ENCODE assay signal across 8 cellular contexts in the genomic region with DNA sequence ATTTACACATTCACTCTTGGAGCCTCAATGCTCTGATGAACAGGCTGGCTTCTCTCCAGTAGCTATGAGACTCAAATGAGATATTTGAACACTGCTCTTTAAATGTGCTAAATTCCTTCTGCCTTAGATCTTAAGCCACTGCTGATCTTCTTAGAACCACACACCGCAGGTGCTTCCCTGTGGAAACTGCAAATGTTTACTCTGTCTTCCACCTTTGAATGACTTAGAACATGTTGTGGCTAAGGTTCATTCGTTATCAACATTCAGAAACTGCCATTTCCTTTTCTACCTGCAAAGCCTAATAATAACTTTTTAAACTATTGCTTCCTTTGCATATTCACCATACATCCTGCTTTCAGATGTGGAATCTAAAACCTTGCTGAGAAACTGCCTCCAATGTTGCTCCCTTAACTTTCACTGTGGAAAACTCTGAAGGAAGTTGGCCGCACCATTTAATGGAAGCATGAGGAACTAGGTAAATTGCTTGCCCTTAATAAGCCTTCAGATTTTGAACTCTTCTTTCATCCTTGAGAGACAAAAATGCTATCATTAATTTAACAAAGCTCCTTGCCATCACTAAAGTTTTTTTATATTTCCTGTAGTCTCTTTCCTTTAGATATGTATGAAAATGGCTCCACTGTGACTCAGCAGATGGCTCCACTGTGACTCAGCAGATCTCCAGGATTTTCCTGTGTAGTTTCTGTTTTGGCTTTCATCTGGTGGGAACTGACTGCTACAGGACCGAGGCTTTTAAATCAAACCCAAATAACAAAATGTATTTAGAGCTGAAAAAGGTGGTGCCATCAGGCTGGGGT.
DNase-seq lines count a peak whose midpoint lies in the region; ATAC-seq and TF ChIP-seq lines count a peak whose summit lies in the region.

No MANE protein-coding gene starts in this region.

- H3K9me3 ChIP-seq in adipocyte (ENCODE audit: control insufficient read depth, low read length) = no peaks in the 10 kb centered on the region
- H3K9me3 ChIP-seq in colonic mucosa = no peaks in the 10 kb centered on the region
- H3K9me3 ChIP-seq in prostate gland = no peaks in the 10 kb centered on the region
- peaks cover 0 to 16% (median 0%) of the 10 kb centered on the region in 11 donors for H3K9me3 ChIP-seq in heart right ventricle

- DNase-seq in EH (ENCODE audit: low read depth) (peak; percentile 96), LHCN-M2 (ENCODE audit: low read depth) (peak; percentile 92), adipocyte (ENCODE audit: low read depth) (peak; percentile 66), mesendoderm (peak; percentile 68), colonic mucosa (no peak), prostate gland (ENCODE audit: low spot score) (no peak), heart right ventricle (no peak), NCI-H2227 treated with DMSO at 0.1 percent for 48 hours (lab: John Stamatoyannopoulos, UW) (no peak)

- H2BK15ac ChIP-seq in mesendoderm (replicated peaks; ENCODE audit: low read depth) = no peak overlapping the region

- H3K4me1 ChIP-seq in adipocyte (ENCODE audit: control insufficient read depth, insufficient read depth, low read length) = peaks cover 35% of the 10 kb centered on the region
- H3K4me1 ChIP-seq in mesendoderm (ENCODE audit: control insufficient read depth, low read depth, low read length) = no peaks in the 10 kb centered on the region
- H3K4me1 ChIP-seq in colonic mucosa = no peaks in the 10 kb centered on the region
- H3K4me1 ChIP-seq in prostate gland (replicated peaks) = no peaks in the 10 kb centered on the region
- H3K4me1 ChIP-seq in heart right ventricle = peaks cover 0 to 14% (median 0%) of the 10 kb centered on the region in 9 donors

- H3K4me3 ChIP-seq in adipocyte (ENCODE audit: low read length) = no peak overlapping the region
- no peak overlapping the region for H3K4me3 ChIP-seq in mesendoderm (ENCODE audit: low read length)
- H3K4me3 ChIP-seq in colonic mucosa = no peak overlapping the region
- no peak overlapping the region for H3K4me3 ChIP-seq in prostate gland
- no peak overlapping the region for H3K4me3 ChIP-seq in heart right ventricle

- H2AK5ac ChIP-seq in mesendoderm (ENCODE audit: low read length) = no peak overlapping the region

- no peak overlapping the region for H3K23ac ChIP-seq in mesendoderm (ENCODE audit: low read length)

- H3K27ac ChIP-seq in mesendoderm (ENCODE audit: low read depth, low read length) = peak overlapping the region; percentile 91
- no peak overlapping the region for H3K27ac ChIP-seq in colonic mucosa
- H3K27ac ChIP-seq in prostate gland = no peak overlapping the region
- H3K27ac ChIP-seq in heart right ventricle = peak overlapping the region in 1 of 10 donors; percentile 5

- TF ChIP-seq CTCF in colonic mucosa (IDR thresholded peaks at IDR 0.05) (no peak), prostate gland (IDR thresholded peaks at IDR 0.05) (no peak), heart right ventricle (IDR thresholded peaks at IDR 0.05) (no peak)

- H2BK120ac ChIP-seq in mesendoderm (ENCODE audit: low read depth, low read length) = peak overlapping the region; percentile 82

- H3K36me3 ChIP-seq in adipocyte (ENCODE audit: control insufficient read depth, insufficient read depth, low read length, severe bottlenecking) (no peaks in the 10 kb centered on the region), mesendoderm (ENCODE audit: control insufficient read depth, insufficient read depth, low read length) (no peaks in the 10 kb centered on the region), colonic mucosa (no peaks in the 10 kb centered on the region), prostate gland (no peaks in the 10 kb centered on the region), heart right ventricle (no peaks in the 10 kb centered on the region)

- intact Hi-C loops in colonic mucosa (cut with DNase I) = no loop called here
- intact Hi-C loops in prostate gland (cut with DNase I) = no loop called here
- intact Hi-C loops in heart right ventricle (cut with DNase I) = no loop called here

- peak overlapping the region; percentile 42 for H4K8ac ChIP-seq in mesendoderm (ENCODE audit: low read depth, low read length)

- no peak overlapping the region for H3K56ac ChIP-seq in mesendoderm (ENCODE audit: low read length)

- no peaks in the 10 kb centered on the region for H3K27me3 ChIP-seq in adipocyte (replicated peaks; ENCODE audit: control insufficient read depth, insufficient read depth, low read length)
- no peaks in the 10 kb centered on the region for H3K27me3 ChIP-seq in mesendoderm (ENCODE audit: insufficient read depth, low read length, poor library complexity)
- no peaks in the 10 kb centered on the region for H3K27me3 ChIP-seq in colonic mucosa
- H3K27me3 ChIP-seq in prostate gland (replicated peaks; ENCODE audit: insufficient read depth) = no peaks in the 10 kb centered on the region
- no peaks in the 10 kb centered on the region for H3K27me3 ChIP-seq in heart right ventricle

- H3K9ac ChIP-seq in adipocyte (ENCODE audit: low read length) = no peak overlapping the region
- no peak overlapping the region for H3K9ac ChIP-seq in mesendoderm (ENCODE audit: low read length)
- H3K9ac ChIP-seq in colonic mucosa (ENCODE audit: low read depth in 2 of 2, low read length in 2 of 2) = no peak overlapping the region

- ATAC-seq in heart right ventricle = no peak

- no CpG with 5 or more reads among the region's 4 CpGs for WGBS in mesendoderm (ENCODE audit: extremely low coverage, insufficient coverage, low lambda C conversion rate)
- WGBS in prostate gland = 51% methylated on average over 4 of the region's 4 CpGs
- WGBS in heart right ventricle, 2 donors = 56 to 69% methylated on average over 4 of the region's 4 CpGs

- no peak for TF ChIP-seq POLR2A in prostate gland (IDR thresholded peaks at IDR 0.05)

- H3K4me2 ChIP-seq in mesendoderm (ENCODE audit: low read length) = no peak overlapping the region

- H3K79me1 ChIP-seq in mesendoderm (ENCODE audit: low read length) = no peaks in the 10 kb centered on the region

- H3K4ac ChIP-seq in mesendoderm (ENCODE audit: low read depth, low read length) = no peak overlapping the region

- H4K5ac ChIP-seq in mesendoderm (ENCODE audit: low read length) = no peak overlapping the region

- H2BK5ac ChIP-seq in mesendoderm (ENCODE audit: low read length) = no peak overlapping the region

- H3K18ac ChIP-seq in mesendoderm (ENCODE audit: low read length) = peak overlapping the region; percentile 84

- no peaks in the 10 kb centered on the region for H3K79me2 ChIP-seq in mesendoderm (ENCODE audit: control insufficient read depth, insufficient read depth, low read length)

Comparison
In these comparisons a context has a peak if more than half of its experiments do, and no peak if none do; other contexts are left out.
1. DNase-seq: peak in EH (single experiment), LHCN-M2 (single experiment), adipocyte (single experiment) and mesendoderm (single experiment); none in colonic mucosa (single experiment), prostate gland (single experiment), heart right ventricle (0 of 2) and NCI-H2227 treated with DMSO at 0.1 percent for 48 hours (single experiment).